13 cellular contexts compared by ENCODE assay signal in genomic region chr6:50185006-50185405, GRCh38.
DNase-seq lines count a peak whose midpoint lies in the region; ATAC-seq and TF ChIP-seq lines count a peak whose summit lies in the region.
"Had no signal": no experiment of that assay in that cellular context is flagged by ENCODE, and none has a peak within 500 bp of the region (broad histone marks: within the 10 kb centered on the region; RNA-seq: fewer than 3 reads in every experiment).

No MANE protein-coding gene starts in this region.

- H3K9me2 ChIP-seq in OCI-LY1 (ENCODE audit: low read depth, low read length) = no peaks in the 10 kb centered on the region

- H3K36me3 ChIP-seq in OCI-LY1 (ENCODE audit: insufficient read depth, low read length) = no peaks in the 10 kb centered on the region
- H3K36me3 ChIP-seq: prostate gland had no signal

- peak; percentile 41 for TF ChIP-seq CTCF in OCI-LY1 (IDR thresholded peaks at IDR 0.05; ENCODE audit: low read length)
- no peak for TF ChIP-seq CTCF in CD4-positive, alpha-beta T cell (IDR thresholded peaks at IDR 0.05)

- no peak overlapping the region for H3K27ac ChIP-seq in OCI-LY1 (ENCODE audit: low read depth, low read length, poor library complexity, severe bottlenecking)
- no peak overlapping the region for H3K27ac ChIP-seq in CD4-positive, alpha-beta T cell (ENCODE audit: low read depth, low read length)
- H3K27ac ChIP-seq: prostate gland had no signal

- no peak overlapping the region for H3K9ac ChIP-seq in OCI-LY1 (ENCODE audit: low read length)

- H3K27me3 ChIP-seq in OCI-LY1 (ENCODE audit: insufficient read depth, low read length) = no peaks in the 10 kb centered on the region
- H3K27me3 ChIP-seq in CD4-positive, alpha-beta T cell (ENCODE audit: control insufficient read depth, insufficient read depth, low read length) = no peaks in the 10 kb centered on the region

- H3K4me2 ChIP-seq in OCI-LY1 (ENCODE audit: low read length) = no peak overlapping the region

- no peak overlapping the region for H3K27ac Mint-ChIP-seq in CD4-positive, alpha-beta T cell
- H3K27ac Mint-ChIP-seq: CD4-positive, alpha-beta memory T cell had no signal

- intact Hi-C loops in CD4-positive, alpha-beta T cell (cut with DNase I, micrococcal nuclease) = no loop called here

- no peak overlapping the region for H2AFZ ChIP-seq in OCI-LY1 (ENCODE audit: low read length)

- no peaks in the 10 kb centered on the region for H4K20me1 ChIP-seq in OCI-LY1 (ENCODE audit: insufficient read depth, low read length)

- peak; percentile 5 for DNase-seq in AG08395 (ENCODE audit: low spot score)
- DNase-seq in iPS-NIHi11 (ENCODE audit: low spot score) = peak; percentile 52
- no peak for DNase-seq in HK-2 (ENCODE audit: unreplicated experiment)
- no peak for DNase-seq in CD4-positive, alpha-beta T cell
- DNase-seq: CD4-positive, alpha-beta memory T cell; left cardiac atrium; NCI-H446 had no signal

- H3K4me3 Mint-ChIP-seq in CD4-positive, alpha-beta T cell = no peak overlapping the region
- H3K4me3 Mint-ChIP-seq: CD4-positive, alpha-beta memory T cell had no signal

- CTCF ChIA-PET in CD4-positive, alpha-beta T cell (lab: Charles Lee) = no interaction called here

- H3K79me2 ChIP-seq in OCI-LY1 (ENCODE audit: insufficient read depth, low read length) = no peaks in the 10 kb centered on the region

- H3K4me3 ChIP-seq in OCI-LY1 (ENCODE audit: low read depth, low read length, poor library complexity, severe bottlenecking) = no peak overlapping the region
- H3K4me3 ChIP-seq: prostate gland had no signal

- ATAC-seq in GM18867 (IDR thresholded peaks at IDR 0.05; ENCODE audit: unreplicated experiment) (peak; percentile 60), GM18517 (IDR thresholded peaks at IDR 0.05; ENCODE audit: unreplicated experiment) (no peak), HG03432 (IDR thresholded peaks at IDR 0.05; ENCODE audit: unreplicated experiment) (no peak)
- ATAC-seq in CD4-positive, alpha-beta T cell (ENCODE audit: poor library complexity) = no peak
- ATAC-seq: esophagus mucosa, left cardiac atrium had no signal

- H3K27me3 Mint-ChIP-seq in CD4-positive, alpha-beta T cell = no peaks in the 10 kb centered on the region
- H3K27me3 Mint-ChIP-seq: CD4-positive, alpha-beta memory T cell had no signal

- H3K4me1 ChIP-seq in OCI-LY1 (ENCODE audit: insufficient read depth, low read length, severe bottlenecking) = no peaks in the 10 kb centered on the region
- H3K4me1 ChIP-seq: prostate gland had no signal

- H3F3A ChIP-seq in OCI-LY1 (ENCODE audit: insufficient read depth, low read length) = no peaks in the 10 kb centered on the region

- no peaks in the 10 kb centered on the region for H3K4me1 Mint-ChIP-seq in CD4-positive, alpha-beta T cell (ENCODE audit: low read depth)
- H3K4me1 Mint-ChIP-seq: CD4-positive, alpha-beta memory T cell had no signal

- POLR2A ChIA-PET in CD4-positive, alpha-beta T cell (lab: Charles Lee) = no interaction called here

- H3K9me3 ChIP-seq in OCI-LY1 (ENCODE audit: low read length) = no peaks in the 10 kb centered on the region
- H3K9me3 ChIP-seq in CD4-positive, alpha-beta T cell (ENCODE audit: control insufficient read depth, low read length) = no peaks in the 10 kb centered on the region
- H3K9me3 ChIP-seq: prostate gland had no signal

- peaks cover 2% of the 10 kb centered on the region for H3K9me3 Mint-ChIP-seq in CD4-positive, alpha-beta T cell

- no peaks in the 10 kb centered on the region for H3K36me3 Mint-ChIP-seq in CD4-positive, alpha-beta T cell (ENCODE audit: low read depth)
- H3K36me3 Mint-ChIP-seq: CD4-positive, alpha-beta memory T cell had no signal

Comparison
In these comparisons a context has a peak if more than half of its experiments do, and no peak if none do; other contexts are left out.
1. DNase-seq: peak in AG08395 (single experiment) and iPS-NIHi11 (single experiment); none in HK-2 (single experiment) and CD4-positive, alpha-beta T cell (0 of 10).